In genomic region chr9:75101004-75101601, GRCh38 we compare ENCODE assay signal across 18 cellular contexts. TPM values are rescaled to one million over a fixed set of nuclear protein-coding genes. Genes with fewer than 3 reads are reported as not detected.
DNase-seq lines count a peak whose midpoint lies in the region; ATAC-seq and TF ChIP-seq lines count a peak whose summit lies in the region.
"Had no signal": no experiment of that assay in that cellular context is flagged by ENCODE, and none has a peak within 500 bp of the region (broad histone marks: within the 10 kb centered on the region; RNA-seq: fewer than 3 reads in every experiment).

No MANE protein-coding gene starts in this region.

- POLR2A ChIA-PET in activated CD4-positive, alpha-beta T cell treated with anti-CD3 and anti-CD28 coated beads, Interleukin-2, amount 10 ng/mL, durations not matched to agents 7 days and 5 days (lab: Charles Lee): no interaction called here
- POLR2A ChIA-PET in activated B cell treated with CpG ODN at 0.5 μM for 24 hours (lab: Charles Lee): no interaction called here

- TF ChIP-seq CTCF in activated B cell treated with CpG ODN at 0.5 μM for 24 hours (IDR thresholded peaks at IDR 0.05): no peak
- TF ChIP-seq CTCF in left lung (IDR thresholded peaks at IDR 0.05): no peak
- TF ChIP-seq CTCF in prostate gland (IDR thresholded peaks at IDR 0.05): no peak

- H3K9me3 Mint-ChIP-seq in activated CD4-positive, alpha-beta T cell treated with anti-CD3 and anti-CD28 coated beads, Interleukin-2, amount 10 ng/mL, durations not matched to agents 7 days and 5 days: no peaks in the 10 kb centered on the region
- H3K9me3 Mint-ChIP-seq in activated B cell treated with CpG ODN at 0.5 μM for 24 hours: no peaks in the 10 kb centered on the region
- no peaks in the 10 kb centered on the region for H3K9me3 Mint-ChIP-seq in stimulated activated effector memory CD8-positive, alpha-beta T cell treated with anti-CD3 and anti-CD28 coated beads, Interleukin-12 subunit alpha, Interleukin-12 subunit beta, amount 100 ng/mL, for 72 hours
- H3K9me3 Mint-ChIP-seq: activated naive CD8-positive, alpha-beta T cell treated with anti-CD3 and anti-CD28 coated beads, Interleukin-2, amount 10 ng/mL, durations not matched to agents 7 days and 5 days had no signal

- WGBS in prostate gland: 67% methylated on average over 10 of the region's 10 CpGs

- CTCF ChIA-PET in activated CD4-positive, alpha-beta T cell treated with anti-CD3 and anti-CD28 coated beads, Interleukin-2, amount 10 ng/mL, durations not matched to agents 7 days and 5 days (lab: Charles Lee): interaction anchor here (0.6 kb wide), 1 partner anchor 27 kb away, joined by 4 read pairs; no protein-coding TSS in a partner anchor
- CTCF ChIA-PET in activated B cell treated with CpG ODN at 0.5 μM for 24 hours (lab: Charles Lee): no interaction called here

- H3K27ac Mint-ChIP-seq in activated CD4-positive, alpha-beta T cell treated with anti-CD3 and anti-CD28 coated beads, Interleukin-2, amount 10 ng/mL, durations not matched to agents 7 days and 5 days: peak overlapping the region; percentile 31
- H3K27ac Mint-ChIP-seq in activated B cell treated with CpG ODN at 0.5 μM for 24 hours: peak overlapping the region; percentile 16
- H3K27ac Mint-ChIP-seq in stimulated activated effector memory CD8-positive, alpha-beta T cell treated with anti-CD3 and anti-CD28 coated beads, Interleukin-12 subunit alpha, Interleukin-12 subunit beta, amount 100 ng/mL, for 72 hours: peak overlapping the region; percentile 83
- H3K27ac Mint-ChIP-seq: activated naive CD8-positive, alpha-beta T cell treated with anti-CD3 and anti-CD28 coated beads, Interleukin-2, amount 10 ng/mL, durations not matched to agents 7 days and 5 days had no signal

- intact Hi-C loops in activated B cell treated with CpG ODN at 0.5 μM for 24 hours (cut with micrococcal nuclease) (no loop called here), left lung (cut with DNase I) (no loop called here), prostate gland (cut with DNase I) (no loop called here)

- H3K27ac ChIP-seq in left lung (peak overlapping the region; percentile 37 to 54), prostate gland (no peak overlapping the region)
- H3K27ac ChIP-seq: A549, right atrium auricular region, thoracic aorta had no signal

- peaks cover 0 to 7% of the 10 kb centered on the region in 2 donors for H3K36me3 ChIP-seq in left lung
- no peaks in the 10 kb centered on the region for H3K36me3 ChIP-seq in prostate gland
- H3K36me3 ChIP-seq: right atrium auricular region, thoracic aorta had no signal

- H3K4me1 ChIP-seq in left lung (peaks cover 3 to 84% of the 10 kb centered on the region in 2 donors), prostate gland (replicated peaks) (no peaks in the 10 kb centered on the region)
- H3K4me1 ChIP-seq: A549 had no signal

- no peaks in the 10 kb centered on the region for H3K27me3 Mint-ChIP-seq in activated CD4-positive, alpha-beta T cell treated with anti-CD3 and anti-CD28 coated beads, Interleukin-2, amount 10 ng/mL, durations not matched to agents 7 days and 5 days
- H3K27me3 Mint-ChIP-seq in activated B cell treated with CpG ODN at 0.5 μM for 24 hours: no peaks in the 10 kb centered on the region
- H3K27me3 Mint-ChIP-seq: activated naive CD8-positive, alpha-beta T cell treated with anti-CD3 and anti-CD28 coated beads, Interleukin-2, amount 10 ng/mL, durations not matched to agents 7 days and 5 days had no signal

- ATAC-seq in activated B cell treated with CpG ODN at 0.5 μM for 24 hours (ENCODE audit: low read depth) (no peak), left lung (peak; percentile 93), GM18858 (IDR thresholded peaks at IDR 0.05; ENCODE audit: unreplicated experiment) (no peak)
- no peak for ATAC-seq in stimulated activated effector memory CD8-positive, alpha-beta T cell treated with anti-CD3 and anti-CD28 coated beads, Interleukin-12 subunit alpha, Interleukin-12 subunit beta, amount 100 ng/mL, for 72 hours
- ATAC-seq: A549 had no signal

- peaks cover 41% of the 10 kb centered on the region for H3K4me1 Mint-ChIP-seq in activated CD4-positive, alpha-beta T cell treated with anti-CD3 and anti-CD28 coated beads, Interleukin-2, amount 10 ng/mL, durations not matched to agents 7 days and 5 days
- H3K4me1 Mint-ChIP-seq in activated B cell treated with CpG ODN at 0.5 μM for 24 hours: peaks cover 41% of the 10 kb centered on the region
- peaks cover 73% of the 10 kb centered on the region for H3K4me1 Mint-ChIP-seq in stimulated activated effector memory CD8-positive, alpha-beta T cell treated with anti-CD3 and anti-CD28 coated beads, Interleukin-12 subunit alpha, Interleukin-12 subunit beta, amount 100 ng/mL, for 72 hours

- H3K4me3 Mint-ChIP-seq in activated CD4-positive, alpha-beta T cell treated with anti-CD3 and anti-CD28 coated beads, Interleukin-2, amount 10 ng/mL, durations not matched to agents 7 days and 5 days: no peak overlapping the region
- H3K4me3 Mint-ChIP-seq in activated B cell treated with CpG ODN at 0.5 μM for 24 hours: no peak overlapping the region
- H3K4me3 Mint-ChIP-seq in stimulated activated effector memory CD8-positive, alpha-beta T cell treated with anti-CD3 and anti-CD28 coated beads, Interleukin-12 subunit alpha, Interleukin-12 subunit beta, amount 100 ng/mL, for 72 hours: peak overlapping the region; percentile 40
- H3K4me3 Mint-ChIP-seq: activated naive CD8-positive, alpha-beta T cell treated with anti-CD3 and anti-CD28 coated beads, Interleukin-2, amount 10 ng/mL, durations not matched to agents 7 days and 5 days had no signal

- H3K27me3 ChIP-seq in left lung: no peaks in the 10 kb centered on the region
- H3K27me3 ChIP-seq in prostate gland (replicated peaks; ENCODE audit: insufficient read depth): no peaks in the 10 kb centered on the region
- H3K27me3 ChIP-seq: right atrium auricular region had no signal

- H3K9me3 ChIP-seq in left lung (no peaks in the 10 kb centered on the region), prostate gland (no peaks in the 10 kb centered on the region)
- H3K9me3 ChIP-seq: A549, right atrium auricular region, thoracic aorta had no signal

- no peak overlapping the region for H3K4me3 ChIP-seq in left lung
- no peak overlapping the region for H3K4me3 ChIP-seq in prostate gland
- H3K4me3 ChIP-seq: A549, right atrium auricular region, thoracic aorta had no signal

- no peak for TF ChIP-seq POLR2A in prostate gland (IDR thresholded peaks at IDR 0.05)

- no peak for DNase-seq in activated CD4-positive, alpha-beta T cell treated with anti-CD3 and anti-CD28 coated beads, Interleukin-2, amount 10 ng/mL, durations not matched to agents 7 days and 5 days
- DNase-seq in activated CD4-positive, alpha-beta T cell treated with anti-CD3 and anti-CD28 coated beads, Interleukin-2, amount 50 U/mL, for 48 hours: no peak
- DNase-seq in activated B cell treated with CpG ODN at 0.5 μM for 24 hours: no peak
- DNase-seq in left lung: peak in 1 of 2 donors; percentile 67
- DNase-seq in stimulated activated effector memory CD8-positive, alpha-beta T cell treated with anti-CD3 and anti-CD28 coated beads, Interleukin-12 subunit alpha, Interleukin-12 subunit beta, amount 100 ng/mL, for 72 hours (ENCODE audit: low spot score in 2 of 2): no peak
- no peak for DNase-seq in kidney glomerular epithelial cell (lab: John Stamatoyannopoulos, UW)
- no peak for DNase-seq in prostate gland (ENCODE audit: low spot score)
- DNase-seq: activated CD4-positive, alpha-beta T cell treated with anti-CD3 and anti-CD28 coated beads, Interleukin-2, amount 50 U/mL, for 1 hour; activated naive CD8-positive, alpha-beta T cell treated with anti-CD3 and anti-CD28 coated beads, Interleukin-2, amount 10 ng/mL, durations not matched to agents 7 days and 5 days; cerebellar nuclear complex; NCI-H1436; NCI-H446 treated with DMSO at 0.1 percent for 48 hours; OCI-M1; T-helper 1 cell had no signal

- H3K36me3 Mint-ChIP-seq in activated CD4-positive, alpha-beta T cell treated with anti-CD3 and anti-CD28 coated beads, Interleukin-2, amount 10 ng/mL, durations not matched to agents 7 days and 5 days (ENCODE audit: low read depth): peaks cover 44% of the 10 kb centered on the region
- H3K36me3 Mint-ChIP-seq in activated B cell treated with CpG ODN at 0.5 μM for 24 hours (ENCODE audit: low read depth): peaks cover 49% of the 10 kb centered on the region
- peaks cover 76% of the 10 kb centered on the region for H3K36me3 Mint-ChIP-seq in stimulated activated effector memory CD8-positive, alpha-beta T cell treated with anti-CD3 and anti-CD28 coated beads, Interleukin-12 subunit alpha, Interleukin-12 subunit beta, amount 100 ng/mL, for 72 hours

RNA-seq across cellular contexts. Expression of gene OSTF1, which starts 12.8 kb away (rescaled TPM):
- 100 to 1,000 TPM; 117 to 139 TPM for total RNA-seq in activated CD4-positive, alpha-beta T cell treated with anti-CD3 and anti-CD28 coated beads, Interleukin-2, amount 10 ng/mL, durations not matched to agents 7 days and 5 days
- total RNA-seq in activated B cell treated with CpG ODN at 0.5 μM for 24 hours: 59.7 and 60.1 TPM in 2 replicates
- 10 to 100 TPM; 62.4 to 94.7 TPM for total RNA-seq in left lung
- total RNA-seq in prostate gland: 10 to 100 TPM; 24.5 to 35.8 TPM

RNA-seq across cellular contexts. Expression of gene NMRK1, which starts 13.1 kb away (rescaled TPM):
- total RNA-seq in activated CD4-positive, alpha-beta T cell treated with anti-CD3 and anti-CD28 coated beads, Interleukin-2, amount 10 ng/mL, durations not matched to agents 7 days and 5 days: 10 to 100 TPM; 43.5 to 53.2 TPM
- total RNA-seq in activated B cell treated with CpG ODN at 0.5 μM for 24 hours: 6.5 and 8.8 TPM in 2 replicates
- 10 to 100 TPM; 26.0 to 29.1 TPM for total RNA-seq in left lung
- total RNA-seq in prostate gland: 10 to 100 TPM; 16.2 to 34.1 TPM

Comparison
In these comparisons a context has a peak if more than half of its experiments do, and no peak if none do; other contexts are left out.
1. H3K27ac Mint-ChIP-seq: peak in every context shown above with its lines; median percentile 83 in stimulated activated effector memory CD8-positive, alpha-beta T cell treated with anti-CD3 and anti-CD28 coated beads, Interleukin-12 subunit alpha, Interleukin-12 subunit beta, amount 100 ng/mL, for 72 hours; 31 in activated CD4-positive, alpha-beta T cell treated with anti-CD3 and anti-CD28 coated beads, Interleukin-2, amount 10 ng/mL, durations not matched to agents 7 days and 5 days; 16 in activated B cell treated with CpG ODN at 0.5 μM for 24 hours.
2. H3K27ac ChIP-seq: peak in left lung (2 of 2); none in prostate gland (0 of 2).